In the genomic region with DNA sequence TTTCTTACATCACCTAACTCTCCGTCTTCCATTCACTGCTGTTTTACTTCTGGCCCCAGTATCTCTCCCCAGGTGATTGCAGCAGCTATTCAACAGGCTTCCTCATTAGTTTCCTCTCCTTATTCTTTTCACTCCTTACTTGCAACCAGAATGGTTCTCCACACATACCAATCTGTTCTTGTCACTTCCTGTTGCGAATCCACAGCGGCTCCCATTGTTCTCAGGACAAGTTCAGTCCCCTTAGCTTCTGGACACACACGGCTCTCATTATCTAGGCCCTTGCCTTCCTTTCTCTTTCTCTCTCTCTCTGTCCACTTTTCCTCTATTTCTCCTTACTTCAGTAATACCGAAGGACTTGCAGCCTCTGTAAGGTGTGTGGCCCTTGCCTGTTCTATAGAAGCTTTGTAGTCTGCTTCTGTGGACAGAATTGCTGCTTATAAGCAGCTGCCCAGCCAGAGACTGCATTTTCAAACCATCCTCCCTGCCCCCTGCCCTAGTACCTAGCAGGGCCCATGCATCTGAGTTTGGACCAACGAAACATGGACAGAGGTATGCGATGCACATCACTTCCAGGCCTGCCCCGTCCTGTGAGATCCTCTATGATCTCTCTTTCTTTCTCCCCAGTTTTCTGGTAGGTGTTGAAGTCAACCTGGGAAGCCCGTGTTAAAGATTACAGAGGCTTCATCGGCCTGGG, we compare ENCODE assay signal across 10 cellular contexts. TPM values are rescaled to one million over a fixed set of nuclear protein-coding genes. Genes with fewer than 3 reads are reported as not detected.
A peak's percentile ranks its signal among the peaks of the same experiment; 100 is the strongest.
DNase-seq lines count a peak whose midpoint lies in the region; ATAC-seq, FAIRE-seq and TF ChIP-seq lines count a peak whose summit lies in the region.
"Had no signal": no experiment of that assay in that cellular context is flagged by ENCODE, and none has a peak within 500 bp of the region (broad histone marks: within the 10 kb centered on the region; RNA-seq: fewer than 3 reads in every experiment).

No MANE protein-coding gene starts in this region.

- no peak for FAIRE-seq in small intestine (lab: Jason Lieb, UNC)

- no peak overlapping the region for H3K27ac ChIP-seq in small intestine (ENCODE audit: low read depth in 1 of 2, low read length in 1 of 2)
- H3K27ac ChIP-seq in naive thymus-derived CD4-positive, alpha-beta T cell (ENCODE audit: low read depth, low read length), result no peak overlapping the region

- H3K4me3 ChIP-seq in foreskin fibroblast (ENCODE audit: low read depth in 1 of 2, low read length in 2 of 2), result no peak overlapping the region
- H3K4me3 ChIP-seq in small intestine (ENCODE audit: low read depth in 1 of 2, low read length in 2 of 2), result no peak overlapping the region
- no peak overlapping the region for H3K4me3 ChIP-seq in naive thymus-derived CD4-positive, alpha-beta T cell (ENCODE audit: low read length)

- peak; percentile 63 for DNase-seq in H4 (ENCODE audit: low spot score)
- peak; percentile 45 to 83 for DNase-seq in SW 1271 (lab: John Stamatoyannopoulos, UW)
- peak; percentile 25 to 56 for DNase-seq in foreskin fibroblast
- no peak for DNase-seq in progenitor cell of endocrine pancreas (ENCODE audit: low spot score, unreplicated experiment)
- no peak for DNase-seq in small intestine
- no peak for DNase-seq in naive thymus-derived CD4-positive, alpha-beta T cell
- DNase-seq in NCI-H1417 (lab: John Stamatoyannopoulos, UW), result no peak
- DNase-seq in DMS 273 (lab: John Stamatoyannopoulos, UW; ENCODE audit: unreplicated experiment), result no peak
- DNase-seq: activated gamma-delta T cell treated with Interleukin-2 at 50 U/mL for 16 hours; stimulated activated naive CD8-positive, alpha-beta T cell treated with anti-CD3 and anti-CD28 coated beads, Interleukin-15, amount 100 ng/mL, for 72 hours had no signal

- CTCF ChIA-PET in naive thymus-derived CD4-positive, alpha-beta T cell (lab: Charles Lee), result no interaction called here

- no peak overlapping the region for H3K4me3 Mint-ChIP-seq in progenitor cell of endocrine pancreas (ENCODE audit: low read depth)
- H3K4me3 Mint-ChIP-seq in naive thymus-derived CD4-positive, alpha-beta T cell, result no peak overlapping the region
- H3K4me3 Mint-ChIP-seq: stimulated activated naive CD8-positive, alpha-beta T cell treated with anti-CD3 and anti-CD28 coated beads, Interleukin-15, amount 100 ng/mL, for 72 hours had no signal

- WGBS in small intestine, 3 donors, result 70 to 76% (median 75%) methylated on average over 10 of the region's 10 CpGs

- H3K27me3 ChIP-seq in small intestine (ENCODE audit: control insufficient read depth in 2 of 2, insufficient read depth in 2 of 2, low read length in 2 of 2), result no peaks in the 10 kb centered on the region
- H3K27me3 ChIP-seq in naive thymus-derived CD4-positive, alpha-beta T cell (ENCODE audit: control insufficient read depth in 2 of 2, insufficient read depth in 2 of 2, low read length in 2 of 2), result no peaks in the 10 kb centered on the region

- H3K9me3 Mint-ChIP-seq in progenitor cell of endocrine pancreas (ENCODE audit: low read depth), result no peaks in the 10 kb centered on the region
- H3K9me3 Mint-ChIP-seq in naive thymus-derived CD4-positive, alpha-beta T cell, result peaks cover 0 to 1% (median 0%) of the 10 kb centered on the region in 11 donors
- H3K9me3 Mint-ChIP-seq: stimulated activated naive CD8-positive, alpha-beta T cell treated with anti-CD3 and anti-CD28 coated beads, Interleukin-15, amount 100 ng/mL, for 72 hours had no signal

- TF ChIP-seq CTCF in foreskin fibroblast (IDR thresholded peaks at IDR 0.05; ENCODE audit: low read depth, low read length), result no peak
- TF ChIP-seq CTCF in progenitor cell of endocrine pancreas (IDR thresholded peaks at IDR 0.05; ENCODE audit: unreplicated experiment), result no peak

- peak overlapping the region; percentile 80 for H3K27ac Mint-ChIP-seq in progenitor cell of endocrine pancreas
- no peak overlapping the region for H3K27ac Mint-ChIP-seq in naive thymus-derived CD4-positive, alpha-beta T cell
- H3K27ac Mint-ChIP-seq: stimulated activated naive CD8-positive, alpha-beta T cell treated with anti-CD3 and anti-CD28 coated beads, Interleukin-15, amount 100 ng/mL, for 72 hours had no signal

- no peak for ATAC-seq in naive thymus-derived CD4-positive, alpha-beta T cell
- ATAC-seq: stimulated activated naive CD8-positive, alpha-beta T cell treated with anti-CD3 and anti-CD28 coated beads, Interleukin-15, amount 100 ng/mL, for 72 hours had no signal

- peaks cover 14% of the 10 kb centered on the region for H3K27me3 Mint-ChIP-seq in progenitor cell of endocrine pancreas
- H3K27me3 Mint-ChIP-seq in naive thymus-derived CD4-positive, alpha-beta T cell, result peaks cover 0 to 18% (median 9%) of the 10 kb centered on the region in 5 donors
- H3K27me3 Mint-ChIP-seq: stimulated activated naive CD8-positive, alpha-beta T cell treated with anti-CD3 and anti-CD28 coated beads, Interleukin-15, amount 100 ng/mL, for 72 hours had no signal

- peaks cover 7% of the 10 kb centered on the region for H3K4me1 Mint-ChIP-seq in progenitor cell of endocrine pancreas (ENCODE audit: low read depth)
- H3K4me1 Mint-ChIP-seq in naive thymus-derived CD4-positive, alpha-beta T cell, result peaks cover 0 to 3% (median 0%) of the 10 kb centered on the region in 7 donors
- H3K4me1 Mint-ChIP-seq: stimulated activated naive CD8-positive, alpha-beta T cell treated with anti-CD3 and anti-CD28 coated beads, Interleukin-15, amount 100 ng/mL, for 72 hours had no signal

- H3K4me1 ChIP-seq in small intestine (ENCODE audit: control insufficient read depth in 2 of 2, insufficient read depth in 1 of 2, low read depth in 1 of 2, low read length in 1 of 2), result no peaks in the 10 kb centered on the region
- no peaks in the 10 kb centered on the region for H3K4me1 ChIP-seq in naive thymus-derived CD4-positive, alpha-beta T cell (ENCODE audit: control insufficient read depth in 2 of 2, insufficient read depth in 2 of 2, low read length in 2 of 2)

- intact Hi-C loops in naive thymus-derived CD4-positive, alpha-beta T cell (cut with micrococcal nuclease), result no loop called here

- POLR2A ChIA-PET in naive thymus-derived CD4-positive, alpha-beta T cell (lab: Charles Lee), result no interaction called here

- no peaks in the 10 kb centered on the region for H3K36me3 Mint-ChIP-seq in progenitor cell of endocrine pancreas (ENCODE audit: insufficient read depth)
- no peaks in the 10 kb centered on the region for H3K36me3 Mint-ChIP-seq in naive thymus-derived CD4-positive, alpha-beta T cell

- no peaks in the 10 kb centered on the region for H3K9me3 ChIP-seq in small intestine (ENCODE audit: control insufficient read depth, low read depth)
- no peaks in the 10 kb centered on the region for H3K9me3 ChIP-seq in naive thymus-derived CD4-positive, alpha-beta T cell (ENCODE audit: control insufficient read depth in 2 of 3, low read length in 3 of 3)

- H3K36me3 ChIP-seq in small intestine (ENCODE audit: control insufficient read depth in 2 of 2, insufficient read depth in 2 of 2, low read length in 2 of 2), result no peaks in the 10 kb centered on the region
- H3K36me3 ChIP-seq in naive thymus-derived CD4-positive, alpha-beta T cell (ENCODE audit: control insufficient read depth in 2 of 3, insufficient read depth in 3 of 3, low read length in 3 of 3), result no peaks in the 10 kb centered on the region

RNA-seq across cellular contexts. Expression of gene VAT1L, which starts 45.7 kb away (rescaled TPM):
- total RNA-seq in H4 (2014; rRNA removed; shearing (Covaris generic)), result 6.1 and 6.4 TPM in 2 replicates
- 0.67 and 1.1 TPM in 2 replicates for total RNA-seq in progenitor cell of endocrine pancreas
- 1 to 10 TPM in 1 of 3 donors, under 1 TPM in 2; 0.22 to 3.5 (median 0.54) TPM for polyA plus RNA-seq in small intestine
- total RNA-seq in naive thymus-derived CD4-positive, alpha-beta T cell, result not detected
- not detected for polyA plus RNA-seq in naive thymus-derived CD4-positive, alpha-beta T cell

Comparison
In these comparisons a context has a peak if more than half of its experiments do, and no peak if none do; other contexts are left out.
1. DNase-seq: peak in H4 (single experiment), SW 1271 (2 of 2) and foreskin fibroblast (2 of 2); none in progenitor cell of endocrine pancreas (single experiment), small intestine (single experiment), naive thymus-derived CD4-positive, alpha-beta T cell (0 of 9), NCI-H1417 (0 of 3) and DMS 273 (single experiment).